In the genomic region with DNA sequence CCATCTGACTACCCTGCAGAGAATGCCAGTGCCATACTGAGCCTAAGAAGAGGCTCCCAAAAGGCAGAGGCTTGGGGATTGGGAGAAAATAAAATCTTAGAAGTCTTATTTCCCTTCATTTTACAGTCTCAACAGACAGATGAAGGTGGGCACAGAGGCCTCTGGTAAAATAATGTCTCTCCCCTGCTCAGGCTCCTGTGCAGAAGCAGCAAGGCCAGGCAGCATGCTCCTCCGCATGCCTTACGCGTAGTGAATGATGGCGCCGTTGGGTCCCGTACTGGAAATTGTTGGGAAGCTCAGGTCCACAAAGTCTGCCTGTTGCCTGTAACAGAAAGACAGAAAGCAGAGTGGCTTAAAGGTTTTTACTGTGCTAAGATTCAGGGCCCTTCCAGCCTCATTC, we compare ENCODE assay signal across 19 cellular contexts. TPM values are rescaled to one million over a fixed set of nuclear protein-coding genes. Genes with fewer than 3 reads are reported as not detected.
DNase-seq lines count a peak whose midpoint lies in the region; ATAC-seq, FAIRE-seq and TF ChIP-seq lines count a peak whose summit lies in the region.
"Had no signal": no experiment of that assay in that cellular context is flagged by ENCODE, and none has a peak within 500 bp of the region (broad histone marks: within the 10 kb centered on the region; RNA-seq: fewer than 3 reads in every experiment).

No MANE protein-coding gene starts in this region.

- H3K27me3 ChIP-seq in colonic mucosa (no peaks in the 10 kb centered on the region), stomach smooth muscle (ENCODE audit: control insufficient read depth in 1 of 2, insufficient read depth in 2 of 2, low read length in 2 of 2) (no peaks in the 10 kb centered on the region)
- H3K27me3 ChIP-seq: BLaER1 treated with 17β-estradiol and CSF1 and Interleukin-3, amounts not matched to agents 10 nM and 100 nM had no signal

- no peak overlapping the region for H3K4me3 ChIP-seq in colonic mucosa
- H3K4me3 ChIP-seq in stomach smooth muscle (ENCODE audit: low read length in 2 of 2) = no peak overlapping the region
- H3K4me3 ChIP-seq: BLaER1 treated with 17β-estradiol and CSF1 and Interleukin-3, amounts not matched to agents 10 nM and 100 nM; GM12878; GM23248; HAP-1 had no signal

- H3K4me3 Mint-ChIP-seq in T-helper 17 cell (no peak overlapping the region), neural crest cell (no peak overlapping the region)
- H3K4me3 Mint-ChIP-seq in activated T-helper 17 cell treated with anti-CD3 and anti-CD28 coated beads, Interleukin-2, amount 50 U/mL, for 72 hours = no peak overlapping the region
- H3K4me3 Mint-ChIP-seq: B cell; CD8-positive, alpha-beta T cell had no signal

- FAIRE-seq in urothelium cell line (lab: Jason Lieb, UNC) = no peak
- FAIRE-seq in GM12891 (lab: Jason Lieb, UNC) = no peak
- FAIRE-seq: GM12878, GM19239 had no signal

- intact Hi-C loops in colonic mucosa (cut with DNase I) = no loop called here

- H3K4me1 Mint-ChIP-seq in T-helper 17 cell = no peaks in the 10 kb centered on the region
- H3K4me1 Mint-ChIP-seq in neural crest cell = no peaks in the 10 kb centered on the region
- H3K4me1 Mint-ChIP-seq in activated T-helper 17 cell treated with anti-CD3 and anti-CD28 coated beads, Interleukin-2, amount 50 U/mL, for 72 hours = no peaks in the 10 kb centered on the region
- H3K4me1 Mint-ChIP-seq: B cell had no signal

- TF ChIP-seq CTCF in colonic mucosa (IDR thresholded peaks at IDR 0.05) (no peak), neural crest cell (conservative IDR thresholded peaks at IDR 0.05) (no peak)

- H3K9ac ChIP-seq in colonic mucosa (ENCODE audit: low read depth in 2 of 2, low read length in 2 of 2) (no peak overlapping the region), stomach smooth muscle (ENCODE audit: low read length in 2 of 2) (no peak overlapping the region)
- H3K9ac ChIP-seq: BLaER1 treated with 17β-estradiol and CSF1 and Interleukin-3, amounts not matched to agents 10 nM and 100 nM; GM23248 had no signal

- no peak for ATAC-seq in T-helper 17 cell
- no peak for ATAC-seq in activated T-helper 17 cell treated with anti-CD3 and anti-CD28 coated beads, Interleukin-2, amount 50 U/mL, for 72 hours (replicated peaks)
- ATAC-seq: CD8-positive, alpha-beta T cell; GM12878 had no signal

- H3K27ac Mint-ChIP-seq in T-helper 17 cell = peak overlapping the region; percentile 14
- H3K27ac Mint-ChIP-seq in neural crest cell (ENCODE audit: unreplicated experiment) = peak overlapping the region; percentile 35
- no peak overlapping the region for H3K27ac Mint-ChIP-seq in activated T-helper 17 cell treated with anti-CD3 and anti-CD28 coated beads, Interleukin-2, amount 50 U/mL, for 72 hours
- H3K27ac Mint-ChIP-seq: B cell; CD8-positive, alpha-beta T cell had no signal

- H3K9me3 ChIP-seq in T-helper 17 cell (ENCODE audit: control insufficient read depth, low read length, poor library complexity, severe bottlenecking) (no peaks in the 10 kb centered on the region), colonic mucosa (no peaks in the 10 kb centered on the region), stomach smooth muscle (ENCODE audit: control insufficient read depth in 2 of 2, low read length in 2 of 2) (no peaks in the 10 kb centered on the region)
- H3K9me3 ChIP-seq: BLaER1 treated with 17β-estradiol and CSF1 and Interleukin-3, amounts not matched to agents 10 nM and 100 nM; HAP-1 had no signal

- H3K27me3 Mint-ChIP-seq in T-helper 17 cell = no peaks in the 10 kb centered on the region
- no peaks in the 10 kb centered on the region for H3K27me3 Mint-ChIP-seq in neural crest cell (ENCODE audit: low read depth)
- H3K27me3 Mint-ChIP-seq in activated T-helper 17 cell treated with anti-CD3 and anti-CD28 coated beads, Interleukin-2, amount 50 U/mL, for 72 hours = no peaks in the 10 kb centered on the region
- H3K27me3 Mint-ChIP-seq: B cell had no signal

- H3K9me3 Mint-ChIP-seq in neural crest cell = no peaks in the 10 kb centered on the region
- H3K9me3 Mint-ChIP-seq in activated T-helper 17 cell treated with anti-CD3 and anti-CD28 coated beads, Interleukin-2, amount 50 U/mL, for 72 hours = no peaks in the 10 kb centered on the region
- H3K9me3 Mint-ChIP-seq: CD8-positive, alpha-beta T cell had no signal

- H3K36me3 Mint-ChIP-seq in T-helper 17 cell (ENCODE audit: low read depth) (peaks cover 6% of the 10 kb centered on the region), neural crest cell (ENCODE audit: low read depth) (no peaks in the 10 kb centered on the region)
- peaks cover 93% of the 10 kb centered on the region for H3K36me3 Mint-ChIP-seq in activated T-helper 17 cell treated with anti-CD3 and anti-CD28 coated beads, Interleukin-2, amount 50 U/mL, for 72 hours (ENCODE audit: low read depth)

- no peak for DNase-seq in T-helper 17 cell
- peak; percentile 15 for DNase-seq in colonic mucosa
- no peak for DNase-seq in neural crest cell (ENCODE audit: low read depth, low spot score)
- no peak for DNase-seq in urothelium cell line (ENCODE audit: low spot score)
- no peak for DNase-seq in GM12891 (ENCODE audit: insufficient read length, low spot score)
- DNase-seq: Calu3; CD8-positive, alpha-beta T cell; DMS 273 treated with DMSO at 0.1 percent for 48 hours; DMS53; DND-41; EL; GM23248 had no signal

- no peaks in the 10 kb centered on the region for H3K4me1 ChIP-seq in colonic mucosa
- peaks cover 46% of the 10 kb centered on the region for H3K4me1 ChIP-seq in stomach smooth muscle (ENCODE audit: control insufficient read depth, insufficient read depth, low read length)
- H3K4me1 ChIP-seq: BLaER1 treated with 17β-estradiol and CSF1 and Interleukin-3, amounts not matched to agents 10 nM and 100 nM; HAP-1 had no signal

- H3K27ac ChIP-seq in colonic mucosa (no peak overlapping the region), stomach smooth muscle (ENCODE audit: low read length) (peak overlapping the region; percentile 82)
- H3K27ac ChIP-seq: BLaER1 treated with 17β-estradiol and CSF1 and Interleukin-3, amounts not matched to agents 10 nM and 100 nM; GM23248 had no signal

- peaks cover 32% of the 10 kb centered on the region for H3K36me3 ChIP-seq in colonic mucosa
- peaks cover 21 to 27% of the 10 kb centered on the region in 2 donors for H3K36me3 ChIP-seq in stomach smooth muscle (ENCODE audit: control insufficient read depth in 2 of 2, insufficient read depth in 2 of 2, low read length in 2 of 2)

- no peak for TF ChIP-seq POLR2A in GM12891 (IDR thresholded peaks at IDR 0.05; ENCODE audit: low read depth, low read length)

TF ChIP-seq in GM12891, 5 proteins besides CTCF, POLR2A, EP300 and RAD21:
- TF ChIP-seq SPI1 (IDR thresholded peaks at IDR 0.05; ENCODE audit: low read depth, low read length) (no peak), POU2F2 (IDR thresholded peaks at IDR 0.05; ENCODE audit: low read depth, low read length) (no peak), POLR2AphosphoS5 (IDR thresholded peaks at IDR 0.05; ENCODE audit: low read depth, low read length) (no peak), PAX5 (IDR thresholded peaks at IDR 0.05; ENCODE audit: insufficient read depth, low read length, severe bottlenecking) (no peak), TAF1 (IDR thresholded peaks at IDR 0.05; ENCODE audit: low read depth, low read length) (no peak)

RNA-seq across cellular contexts. Expression of gene XPNPEP1, which starts 45.8 kb away (rescaled TPM):
- total RNA-seq in T-helper 17 cell (10 to 100 TPM; 76.4 to 81.6 TPM), colonic mucosa (100 to 1,000 TPM; 122 to 127 TPM), neural crest cell (76.8 and 78.4 TPM in 2 replicates)
- 40.8 TPM for polyA plus RNA-seq in GM12891 (2012; ENCODE audit: low read depth, missing spikeins)
- total RNA-seq in activated T-helper 17 cell treated with anti-CD3 and anti-CD28 coated beads, Interleukin-2, amount 50 U/mL, for 72 hours = 100 to 1,000 TPM in 1 of 2 donors, 10 to 100 TPM in 1; 97.5 to 108 TPM
